In the genomic region with DNA sequence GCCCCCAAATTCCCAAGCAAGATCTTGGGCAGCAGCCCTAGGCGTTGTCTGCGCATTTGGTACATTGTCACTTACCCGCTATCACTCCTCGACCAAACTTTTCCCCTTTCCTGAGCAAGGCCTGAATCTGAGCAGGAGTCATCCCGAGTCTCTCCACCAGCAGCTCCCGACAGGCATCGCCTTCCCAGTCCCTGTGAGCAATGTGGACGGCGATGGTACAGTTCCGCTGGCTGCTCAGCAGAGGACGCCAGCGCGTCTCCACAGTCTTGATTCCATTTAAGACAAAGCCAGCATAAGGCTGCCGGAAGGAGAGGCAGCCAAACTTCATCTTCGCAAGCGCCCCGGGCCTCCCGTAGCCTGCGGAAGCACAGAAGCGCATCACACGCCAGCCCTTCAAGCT, we compare ENCODE assay signal across 6 cellular contexts. TPM values are rescaled to one million over a fixed set of nuclear protein-coding genes. Genes with fewer than 3 reads are reported as not detected.
"Had no signal": no experiment of that assay in that cellular context is flagged by ENCODE, and none has a peak within 500 bp of the region (broad histone marks: within the 10 kb centered on the region; RNA-seq: fewer than 3 reads in every experiment).

No MANE protein-coding gene starts in this region.

RNA-seq across cellular contexts. Expression of a gene that starts 4.2 kb away (rescaled TPM):
- total RNA-seq: M059J, PC-3, Peyer's patch, Right ventricle myocardium superior, SJSA1 had no signal
- polyA plus RNA-seq: SK-N-SH had no signal

RNA-seq across cellular contexts. Expression of a gene that starts 52.6 kb away (rescaled TPM):
- total RNA-seq: M059J, PC-3, Peyer's patch, Right ventricle myocardium superior, SJSA1 had no signal
